Comparison of ENCODE assay signal across 8 cellular contexts in the genomic region with DNA sequence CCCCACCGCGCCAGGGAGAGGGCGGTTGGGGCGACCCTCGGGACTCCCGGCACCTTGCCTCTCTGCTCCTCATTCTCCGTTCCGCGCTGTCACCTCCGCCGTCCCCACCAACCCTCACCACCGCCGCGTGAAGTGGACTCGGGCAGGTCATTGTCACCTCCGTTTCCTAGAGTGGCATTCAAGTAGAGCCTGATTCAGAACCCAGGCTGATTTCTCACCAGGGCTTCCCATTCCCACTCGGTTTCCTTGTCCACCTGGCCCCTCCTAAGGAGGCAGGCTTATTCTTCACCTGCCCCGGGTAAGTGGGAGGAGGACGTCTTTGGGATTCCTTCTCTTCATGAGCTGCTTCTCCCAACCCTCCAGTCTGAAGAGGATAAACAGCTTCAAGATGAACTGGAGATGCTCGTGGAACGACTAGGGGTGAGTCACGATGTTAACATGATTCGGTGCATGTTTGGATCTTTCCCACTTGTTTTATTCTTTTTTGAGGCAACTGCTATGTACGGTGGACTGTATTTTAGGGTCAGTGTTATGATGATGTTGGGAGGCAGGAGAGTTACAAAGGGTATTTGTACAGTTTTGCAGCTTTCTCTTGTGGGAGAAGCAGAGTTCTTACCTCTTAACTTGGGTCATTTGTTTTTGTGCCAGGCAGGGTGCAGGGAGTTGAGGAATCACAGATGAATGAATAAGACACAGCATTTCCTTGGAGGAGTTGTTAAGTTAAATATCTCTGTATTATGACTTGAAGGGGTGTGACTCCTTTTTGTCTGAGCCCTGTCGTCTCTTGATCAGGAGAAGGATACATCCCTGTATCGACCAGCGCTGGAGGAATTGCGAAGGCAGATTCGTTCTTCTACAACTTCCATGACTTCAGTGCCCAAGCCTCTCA. TPM values are rescaled to one million over a fixed set of nuclear protein-coding genes. Genes with fewer than 3 reads are reported as not detected.
DNase-seq lines count a peak whose midpoint lies in the region; ATAC-seq, FAIRE-seq and TF ChIP-seq lines count a peak whose summit lies in the region.

No MANE protein-coding gene starts in this region.

- DNase-seq in NCI-H146 treated with DMSO at 0.1 percent for 48 hours (lab: John Stamatoyannopoulos, UW; ENCODE audit: unreplicated experiment) = peak; percentile 37
- DNase-seq in colonic mucosa = no peak
- no peak for DNase-seq in naive B cell
- no peak for DNase-seq in OCI-M2 (lab: John Stamatoyannopoulos, UW; ENCODE audit: unreplicated experiment)
- DNase-seq in stimulated activated CD4-positive, alpha-beta T cell treated with anti-CD3 and anti-CD28 coated beads, Interleukin-2, amount 100 ng/mL, for 24 hours = no peak
- no peak for DNase-seq in GM19239 (ENCODE audit: insufficient read length, low spot score)

- intact Hi-C loops in colonic mucosa (cut with DNase I) = no loop called here

- H3K27me3 ChIP-seq in colonic mucosa = no peaks in the 10 kb centered on the region

- H3K36me3 ChIP-seq in colonic mucosa = peaks cover 31% of the 10 kb centered on the region

- TF ChIP-seq CTCF in GM12875 (IDR thresholded peaks at IDR 0.05; ENCODE audit: borderline replicate concordance, insufficient read depth, low read depth, low read length) (no peak), colonic mucosa (IDR thresholded peaks at IDR 0.05) (no peak)

- peaks cover 18 to 32% (median 19%) of the 10 kb centered on the region in 3 donors for H3K4me1 Mint-ChIP-seq in naive B cell

- H3K27ac Mint-ChIP-seq in naive B cell = peak overlapping the region in 4 of 6 donors; percentile 50 to 95 (median 71)

- peak overlapping the region; percentile 9 for H3K27ac ChIP-seq in colonic mucosa

- peaks cover 9% of the 10 kb centered on the region for H3K4me1 ChIP-seq in colonic mucosa

- no peaks in the 10 kb centered on the region for H3K9me3 ChIP-seq in colonic mucosa

- H3K9me3 Mint-ChIP-seq in naive B cell = no peaks in the 10 kb centered on the region

- peak overlapping the region; percentile 84 to 86 for H3K9ac ChIP-seq in colonic mucosa (ENCODE audit: low read depth in 2 of 2, low read length in 2 of 2)

- H3K4me3 ChIP-seq in GM12875 (ENCODE audit: low read depth, low read length) = peak overlapping the region; percentile 96
- peak overlapping the region; percentile 79 for H3K4me3 ChIP-seq in colonic mucosa

- no peaks in the 10 kb centered on the region for H3K27me3 Mint-ChIP-seq in naive B cell

- no peak for ATAC-seq in naive B cell (ENCODE audit: low read depth in 2 of 2)
- ATAC-seq in GM19467 (IDR thresholded peaks at IDR 0.05; ENCODE audit: unreplicated experiment) = no peak

- no peak for FAIRE-seq in GM19239 (lab: Jason Lieb, UNC)

- H3K36me3 Mint-ChIP-seq in naive B cell = peaks cover 0 to 15% of the 10 kb centered on the region in 2 donors

- peak overlapping the region; percentile 89 to 97 (median 92) for H3K4me3 Mint-ChIP-seq in naive B cell

RNA-seq across cellular contexts. Expression of a gene that starts 0.7 kb away (rescaled TPM):
- total RNA-seq in colonic mucosa = 100 to 1,000 TPM; 166 to 298 TPM
- 100 to 1,000 TPM; 144 to 190 (median 160) TPM for polyA plus RNA-seq in naive B cell (ENCODE audit: low read depth in 6 of 6)

RNA-seq across cellular contexts. Expression of a gene that starts 14.7 kb away (rescaled TPM):
- 100 to 1,000 TPM; 263 to 524 TPM for total RNA-seq in colonic mucosa
- polyA plus RNA-seq in naive B cell (ENCODE audit: low read depth in 6 of 6) = 10 to 100 TPM in 5 of 6 donors, 1 to 10 TPM in 1; 6.4 to 30.0 (median 14.1) TPM

RNA-seq across cellular contexts. Expression of a gene that starts 23.9 kb away (rescaled TPM):
- under 1 TPM in 1 of 2 donors, not detected in 1; 0.37 TPM for total RNA-seq in colonic mucosa
- polyA plus RNA-seq in naive B cell (ENCODE audit: low read depth in 6 of 6) = not detected

RNA-seq across cellular contexts. Expression of a gene that starts 37.7 kb away (rescaled TPM):
- total RNA-seq in colonic mucosa = 10 to 100 TPM; 15.0 to 22.0 TPM
- polyA plus RNA-seq in naive B cell (ENCODE audit: low read depth in 6 of 6) = 1 to 10 TPM; 3.6 to 8.5 (median 4.1) TPM

RNA-seq across cellular contexts. Expression of a gene that starts 38.4 kb away (rescaled TPM):
- total RNA-seq in colonic mucosa = under 1 TPM in 1 of 2 donors, not detected in 1; 0.19 TPM
- polyA plus RNA-seq in naive B cell (ENCODE audit: low read depth in 6 of 6) = not detected
